Comparison of ENCODE assay signal across 9 cellular contexts in genomic region chr1:205977348-205978014, GRCh38. TPM values are rescaled to one million over a fixed set of nuclear protein-coding genes. Genes with fewer than 3 reads are reported as not detected.
DNase-seq lines count a peak whose midpoint lies in the region; ATAC-seq, FAIRE-seq and TF ChIP-seq lines count a peak whose summit lies in the region.
"Had no signal": no experiment of that assay in that cellular context is flagged by ENCODE, and none has a peak within 500 bp of the region (broad histone marks: within the 10 kb centered on the region; RNA-seq: fewer than 3 reads in every experiment).

No MANE protein-coding gene starts in this region.

- no peaks in the 10 kb centered on the region; a peak in 1 of 7 replicates for H3K27me3 ChIP-seq in H1 (replicated peaks in 1 of 4; ENCODE audit: control insufficient read depth in 3 of 4, extremely low read depth in 1 of 4, insufficient read depth in 3 of 4, low read length in 3 of 4)

- H2BK12ac ChIP-seq in H1 (ENCODE audit: low read depth, low read length), result no peak overlapping the region

- no peak overlapping the region for H2AFZ ChIP-seq in H1 (ENCODE audit: low read length)

- no peaks in the 10 kb centered on the region for H3K9me3 Mint-ChIP-seq in mesothelial cell of epicardium

- peaks cover 0 to 4% of the 10 kb centered on the region in 2 experiments; a peak in 1 of 4 replicates for H3K9me3 ChIP-seq in H1 (ENCODE audit: insufficient read depth in 2 of 2, low read depth in 1 of 2, low read length in 1 of 2)

- H3K4me2 ChIP-seq in H1 (ENCODE audit: insufficient read depth in 1 of 2, low read depth in 2 of 2, low read length in 2 of 2), result no peak overlapping the region

- no peak overlapping the region for H3K4me3 ChIP-seq in H1 (ENCODE audit: extremely low read depth in 1 of 4, insufficient read depth in 2 of 4, low read depth in 3 of 4, low read length in 4 of 4)

- H3K23ac ChIP-seq in H1 (ENCODE audit: insufficient read length), result no peak overlapping the region

- H2BK15ac ChIP-seq in H1 (ENCODE audit: low read length), result no peak overlapping the region

- peaks cover 9% of the 10 kb centered on the region for H3K4me1 Mint-ChIP-seq in mesothelial cell of epicardium

- no peak overlapping the region for H2BK20ac ChIP-seq in H1 (ENCODE audit: low read length)

- POLR2A ChIA-PET in H1 (lab: Charles Lee; ENCODE audit: partially characterized antibody), result interaction anchor here (0.9 to 1.6 kb wide), 5 partner anchors 60 to 270 kb away, joined by 3 to 8 read pairs (median 3); no protein-coding TSS in a partner anchor

- peaks cover 27% of the 10 kb centered on the region for H3K23me2 ChIP-seq in H1 (ENCODE audit: low read depth, low read length)

- H4K91ac ChIP-seq in H1 (replicated peaks; ENCODE audit: insufficient read length, low read length), result no peak overlapping the region

- TF ChIP-seq EP300 in H1 (IDR thresholded peaks at IDR 0.05; ENCODE audit: borderline replicate concordance in 1 of 2, low read depth in 2 of 2, low read length in 2 of 2), result no peak

- H2AK5ac ChIP-seq in H1 (ENCODE audit: low read depth, low read length), result no peak overlapping the region

- no peak for FAIRE-seq in H1 (lab: Jason Lieb, UNC)
- FAIRE-seq: TTC549 had no signal

- peak; percentile 93 to 98 (median 97) for TF ChIP-seq CTCF in H1 (IDR thresholded peaks at IDR 0.05; ENCODE audit: control extremely low read depth in 1 of 3, insufficient read depth in 1 of 3, low read depth in 1 of 3, low read length in 3 of 3)
- TF ChIP-seq CTCF in mesothelial cell of epicardium (IDR thresholded peaks at IDR 0.05; ENCODE audit: unreplicated experiment), result peak; percentile 93

- no peaks in the 10 kb centered on the region; a peak in 2 of 7 replicates for H3K4me1 ChIP-seq in H1 (replicated peaks in 1 of 4; ENCODE audit: control insufficient read depth in 3 of 4, insufficient read depth in 4 of 4, low read length in 3 of 4)

- no peak for TF ChIP-seq POLR2A in H1 (IDR thresholded peaks at IDR 0.05; ENCODE audit: control extremely low read depth in 1 of 2, low read depth in 2 of 2, low read length in 2 of 2)

- peaks cover 5% of the 10 kb centered on the region for H3K79me1 ChIP-seq in H1 (ENCODE audit: low read depth, low read length)

- peaks cover 0 to 27% of the 10 kb centered on the region in 2 experiments for H4K20me1 ChIP-seq in H1 (replicated peaks in 1 of 2; ENCODE audit: control insufficient read depth in 1 of 2, insufficient read depth in 2 of 2, low read length in 2 of 2)

- 94% methylated on average over 2 of the region's 2 CpGs; no CpG with 5 or more reads in 1 of the 2 experiments for WGBS in H1 (ENCODE audit: extremely low coverage in 1 of 2, insufficient coverage in 1 of 2, insufficient read length in 1 of 2, insufficient replicate concordance in 2 of 2, low coverage in 1 of 2, low lambda C conversion rate in 2 of 2, missing lambda C conversion rate in 1 of 2), 2 experiments

- H3K36me3 ChIP-seq in H1 (ENCODE audit: control insufficient read depth in 2 of 4, insufficient read depth in 4 of 4, low read length in 3 of 4), result no peaks in the 10 kb centered on the region; a peak in 1 of 8 replicates

- TF ChIP-seq RAD21 in H1 (IDR thresholded peaks at IDR 0.05 in 1 of 2, conservative IDR thresholded peaks at IDR 0.05 in 1 of 2; ENCODE audit: low read depth in 2 of 2, low read length in 2 of 2), result peak; percentile 99 to 100

- no peak overlapping the region for H3K27ac ChIP-seq in H1 (ENCODE audit: low read depth, low read length)

- no peaks in the 10 kb centered on the region for H3K36me3 Mint-ChIP-seq in mesothelial cell of epicardium

- no peaks in the 10 kb centered on the region for H3K79me2 ChIP-seq in H1 (ENCODE audit: control insufficient read depth in 1 of 2, insufficient read depth in 2 of 2, low read length in 2 of 2)

- H3K27ac Mint-ChIP-seq in mesothelial cell of epicardium, result no peak overlapping the region

- H3K14ac ChIP-seq in H1 (ENCODE audit: insufficient read length), result no peak overlapping the region

- no peak overlapping the region for H3K9ac ChIP-seq in H1 (replicated peaks in 1 of 4; ENCODE audit: extremely low read depth in 1 of 4, low read depth in 3 of 4, low read length in 3 of 4)

- H2BK5ac ChIP-seq in H1 (ENCODE audit: low read depth, low read length), result no peak overlapping the region

- H3K4me3 Mint-ChIP-seq in mesothelial cell of epicardium, result no peak overlapping the region

- peak; percentile 91 for DNase-seq in DMS 273 (lab: John Stamatoyannopoulos, UW; ENCODE audit: unreplicated experiment)
- peak; percentile 70 for DNase-seq in HT1080 (ENCODE audit: low read depth)
- DNase-seq in NOMO-1 (lab: John Stamatoyannopoulos, UW; ENCODE audit: unreplicated experiment in 2 of 2), result peak; percentile 59 to 76
- peak; percentile 53 to 67 for DNase-seq in activated CD8-positive, alpha-beta memory T cell treated with anti-CD3 and anti-CD28 coated beads for 1 hour (ENCODE audit: extremely low read depth in 1 of 2, low read depth in 1 of 2)
- DNase-seq in H1 (ENCODE audit: low read depth in 1 of 2, low spot score in 2 of 2), result peak; percentile 51 to 85
- peak; percentile 70 to 85 for DNase-seq in mesothelial cell of epicardium (ENCODE audit: low spot score in 2 of 2, unreplicated experiment in 2 of 2)
- peak; percentile 46 to 47 for DNase-seq in stimulated activated CD8-positive, alpha-beta memory T cell treated with anti-CD3 and anti-CD28 coated beads, Interleukin-15, amount 100 ng/mL, for 48 hours (ENCODE audit: low read depth in 2 of 2)

- H4K5ac ChIP-seq in H1 (ENCODE audit: insufficient read length, low read depth, low read length), result no peak overlapping the region

- no peak overlapping the region for H4K8ac ChIP-seq in H1 (ENCODE audit: extremely low read depth, insufficient read depth, low read length)

- no peak for ATAC-seq in GM19351 (IDR thresholded peaks at IDR 0.05; ENCODE audit: unreplicated experiment)

- CTCF ChIA-PET in H1 (lab: Charles Lee; ENCODE audit: partially characterized antibody), result interaction anchor here (0.6 to 13.6 kb wide), 77 partner anchors 9 to 448 kb away, joined by 3 to 394 read pairs (median 5); partner anchors contain the start of genes PM20D1, RAB29, RAB7B and SLC26A9

- no peak overlapping the region for H3K56ac ChIP-seq in H1 (replicated peaks; ENCODE audit: insufficient read length, low read depth, low read length)

- no peak overlapping the region for H3K4ac ChIP-seq in H1 (replicated peaks; ENCODE audit: insufficient read length, low read depth, low read length)

- no peaks in the 10 kb centered on the region for H3K27me3 Mint-ChIP-seq in mesothelial cell of epicardium (ENCODE audit: low read depth)

- H2BK120ac ChIP-seq in H1 (replicated peaks; ENCODE audit: low read depth, low read length), result no peak overlapping the region

- no peak overlapping the region for H3K18ac ChIP-seq in H1 (ENCODE audit: extremely low read depth, low read length)

TF ChIP-seq in H1, 55 proteins besides CTCF, POLR2A, EP300 and RAD21 (continues in another document):
- no peak for TF ChIP-seq SAP30 (IDR thresholded peaks at IDR 0.05; ENCODE audit: insufficient read depth, insufficient replicate concordance, low read length)

RNA-seq across cellular contexts. Expression of gene RAB7B, which starts 25.7 kb away (rescaled TPM):
- 0.10 TPM in 1 of 2 replicates, not detected in the other for total RNA-seq in HT1080 (2014; rRNA removed; shearing (Covaris generic))
- polyA plus RNA-seq in HT1080 (2015; cell fraction: cytosol; rRNA removed), result 0.09 and 0.29 TPM in 2 replicates
- polyA plus RNA-seq in HT1080 (2015; cell fraction: nucleus; rRNA removed), result 0.14 and 0.27 TPM in 2 replicates
- not detected in 2 replicates for total RNA-seq in H1 (2021; fragmentation: NEBNext Ultra II Directional; extraction: Animal tissue kit (Norgen Biotek cat#: 25700))
- 0.05 and 0.06 TPM in 2 replicates for polyA plus RNA-seq in H1 (2011; rRNA removed)
- 0.04 TPM for polyA plus RNA-seq in H1 (2011; cell fraction: cytosol; rRNA removed)
- 0.06 TPM for polyA plus RNA-seq in H1 (2011; cell fraction: nucleus; rRNA removed)
- polyA plus RNA-seq in H1 (2012, experiment 1 of 2), result not detected in 4 replicates
- 0.07 TPM for polyA plus RNA-seq in H1 (2012, experiment 2 of 2)
- not detected for polyA plus RNA-seq in H1 (2013, experiment 1 of 2)
- not detected for polyA plus RNA-seq in H1 (2013, experiment 2 of 2)
- polyA minus RNA-seq in H1 (2011; rRNA and poly(A)+ RNA removed), result 0.17 TPM in 1 of 2 replicates, not detected in the other
- not detected for polyA minus RNA-seq in H1 (2011; cell fraction: cytosol; rRNA and poly(A)+ RNA removed)
- not detected for polyA minus RNA-seq in H1 (2011; cell fraction: nucleus; rRNA and poly(A)+ RNA removed)
- total RNA-seq in mesothelial cell of epicardium, result 1.3 to 1.5 TPM (median 1.4 TPM) in 3 replicates

RNA-seq across cellular contexts. Expression of gene SLC26A9, which starts 34.2 kb away (rescaled TPM):
- 0.03 and 0.10 TPM in 2 replicates for total RNA-seq in HT1080 (2014; rRNA removed; shearing (Covaris generic))
- 0.13 and 0.19 TPM in 2 replicates for polyA plus RNA-seq in HT1080 (2015; cell fraction: cytosol; rRNA removed)
- 0.37 and 0.68 TPM in 2 replicates for polyA plus RNA-seq in HT1080 (2015; cell fraction: nucleus; rRNA removed)
- not detected in 2 replicates for total RNA-seq in H1 (2021; fragmentation: NEBNext Ultra II Directional; extraction: Animal tissue kit (Norgen Biotek cat#: 25700))
- 0.03 TPM in 1 of 2 replicates, not detected in the other for polyA plus RNA-seq in H1 (2011; rRNA removed)
- 0.04 TPM for polyA plus RNA-seq in H1 (2011; cell fraction: cytosol; rRNA removed)
- 0.07 TPM for polyA plus RNA-seq in H1 (2011; cell fraction: nucleus; rRNA removed)
- polyA plus RNA-seq in H1 (2012, experiment 1 of 2), result 0.09 TPM in 1 of 4 replicates, not detected in the others
- not detected for polyA plus RNA-seq in H1 (2012, experiment 2 of 2)
- polyA plus RNA-seq in H1 (2013, experiment 1 of 2), result 0.08 TPM
- 0.02 TPM for polyA plus RNA-seq in H1 (2013, experiment 2 of 2)
- polyA minus RNA-seq in H1 (2011; rRNA and poly(A)+ RNA removed), result 0.02 TPM in 1 of 2 replicates, not detected in the other
- polyA minus RNA-seq in H1 (2011; cell fraction: cytosol; rRNA and poly(A)+ RNA removed), result not detected
- not detected for polyA minus RNA-seq in H1 (2011; cell fraction: nucleus; rRNA and poly(A)+ RNA removed)
- not detected in 3 replicates for total RNA-seq in mesothelial cell of epicardium

RNA-seq across cellular contexts. Expression of gene CTSE, which starts 46.2 kb away (rescaled TPM):
- total RNA-seq in HT1080 (2014; rRNA removed; shearing (Covaris generic)), result 0.17 and 0.34 TPM in 2 replicates
- polyA plus RNA-seq in HT1080 (2015; cell fraction: cytosol; rRNA removed), result 0.05 TPM in 1 of 2 replicates, not detected in the other
- polyA plus RNA-seq in HT1080 (2015; cell fraction: nucleus; rRNA removed), result 0.61 TPM in 1 of 2 replicates, not detected in the other
- total RNA-seq in H1 (2021; fragmentation: NEBNext Ultra II Directional; extraction: Animal tissue kit (Norgen Biotek cat#: 25700)), result not detected in 2 replicates
- polyA plus RNA-seq in H1 (2011; rRNA removed), result 0.03 TPM in 1 of 2 replicates, not detected in the other
- polyA plus RNA-seq in H1 (2011; cell fraction: cytosol; rRNA removed), result not detected
- polyA plus RNA-seq in H1 (2011; cell fraction: nucleus; rRNA removed), result not detected
- polyA plus RNA-seq in H1 (2012, experiment 1 of 2), result not detected in 4 replicates
- polyA plus RNA-seq in H1 (2012, experiment 2 of 2), result not detected
- polyA plus RNA-seq in H1 (2013, experiment 1 of 2), result not detected
- not detected for polyA plus RNA-seq in H1 (2013, experiment 2 of 2)
- polyA minus RNA-seq in H1 (2011; rRNA and poly(A)+ RNA removed), result not detected in 2 replicates
- not detected for polyA minus RNA-seq in H1 (2011; cell fraction: cytosol; rRNA and poly(A)+ RNA removed)
- not detected for polyA minus RNA-seq in H1 (2011; cell fraction: nucleus; rRNA and poly(A)+ RNA removed)
- 0.16 TPM in 1 of 3 replicates, not detected in the others for total RNA-seq in mesothelial cell of epicardium
